In the genomic region with DNA sequence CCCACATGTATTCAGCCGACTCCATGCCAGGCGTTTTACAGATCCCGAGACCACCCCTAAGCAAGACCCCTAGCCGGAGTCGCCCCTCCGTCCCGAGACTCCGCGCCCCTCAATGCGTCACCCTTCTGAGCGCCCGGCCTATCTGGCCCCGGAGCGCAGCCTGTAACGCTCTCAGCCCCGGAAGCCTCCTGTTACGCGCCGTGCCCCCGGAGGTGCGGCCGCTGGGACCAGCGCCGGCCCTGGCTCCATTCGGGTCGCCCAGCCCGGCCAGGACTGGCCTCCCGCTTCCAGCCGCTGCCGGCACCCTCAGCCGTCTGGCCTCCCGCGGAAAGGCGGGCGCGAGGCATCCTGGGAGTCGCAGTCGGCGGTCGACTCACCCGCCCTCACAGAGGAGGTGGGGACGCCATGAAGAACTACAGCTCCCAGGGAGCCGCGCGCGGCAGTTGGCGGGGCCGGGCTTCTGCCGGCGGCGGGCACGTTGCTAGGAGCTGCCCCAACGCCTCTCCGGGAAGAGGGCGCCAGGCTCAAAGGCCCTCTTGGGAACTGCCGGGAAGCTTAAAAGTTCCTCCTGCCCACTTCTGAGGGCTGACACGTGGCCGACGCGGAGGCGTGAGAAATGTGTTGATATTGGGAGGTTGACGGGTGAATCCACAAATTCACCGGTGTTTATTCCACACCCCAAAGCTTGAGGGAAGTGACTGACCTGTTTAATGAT, we compare ENCODE assay signal across 8 cellular contexts. TPM values are rescaled to one million over a fixed set of nuclear protein-coding genes. Genes with fewer than 3 reads are reported as not detected.
DNase-seq lines count a peak whose midpoint lies in the region; ATAC-seq and TF ChIP-seq lines count a peak whose summit lies in the region.

A gene with protein sequence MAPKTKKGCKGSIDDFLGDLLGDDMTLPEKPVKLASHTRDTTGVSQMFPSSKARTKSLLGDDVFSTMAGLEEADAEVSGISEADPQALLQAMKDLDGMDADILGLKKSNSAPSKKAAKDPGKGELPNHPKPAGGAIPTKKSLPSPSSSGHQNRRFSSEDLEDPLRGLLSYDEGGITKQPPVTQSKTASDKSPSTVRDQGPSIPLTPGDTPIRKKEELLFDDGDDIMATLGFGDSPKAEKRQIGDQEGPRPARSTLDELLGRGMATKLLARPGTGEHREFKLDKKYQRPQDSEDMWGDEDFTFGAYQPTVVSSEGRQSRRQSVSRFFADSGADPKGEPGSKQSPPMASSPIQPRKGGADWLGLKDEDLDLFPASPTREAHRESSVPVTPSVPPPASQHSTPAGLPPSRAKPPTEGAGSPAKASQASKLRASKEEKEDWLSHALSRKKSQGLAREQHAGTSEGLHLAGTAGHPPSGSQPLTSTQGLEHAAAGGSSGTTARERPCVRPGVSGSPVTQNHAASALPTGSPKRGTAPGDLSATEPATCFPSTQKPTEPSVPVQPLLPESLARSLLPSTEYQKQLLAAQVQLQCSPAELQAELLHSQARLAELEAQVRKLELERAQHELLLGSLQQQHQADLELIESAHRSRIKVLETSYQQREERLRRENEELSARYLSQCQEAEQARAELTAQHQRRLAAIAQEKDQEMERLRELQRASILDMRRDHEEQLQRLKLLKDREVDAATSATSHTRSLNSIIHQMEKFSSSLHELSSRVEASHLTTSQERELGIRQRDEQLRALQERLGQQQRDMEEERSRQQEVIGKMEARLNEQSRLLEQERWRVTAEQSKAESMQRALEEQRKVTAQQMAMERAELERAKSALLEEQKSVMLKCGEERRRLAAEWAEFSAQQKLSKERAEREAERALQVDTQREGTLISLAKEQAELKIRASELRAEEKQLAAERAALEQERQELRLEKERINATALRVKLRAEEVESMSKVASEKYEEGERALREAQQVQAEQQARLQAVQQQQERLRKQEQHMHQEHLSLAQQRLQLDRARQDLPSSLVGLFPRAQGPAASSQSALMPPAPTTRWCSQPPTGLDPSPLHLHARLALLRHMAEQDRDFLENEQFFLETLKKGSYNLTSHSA (minus strand): TSS at position 316 of the 715 bp plus-strand sequence. CDS start 2,893 bp downstream, outside the sequence.

- H3K9me3 Mint-ChIP-seq in activated T-cell treated with anti-CD3 and anti-CD28 coated beads, Interleukin-2, amount 50 U/mL, for 24 hours: no peaks in the 10 kb centered on the region

- no peaks in the 10 kb centered on the region for H3K27me3 ChIP-seq in esophagus (ENCODE audit: control insufficient read depth in 1 of 2, insufficient read depth in 2 of 2, low read length in 2 of 2)
- no peaks in the 10 kb centered on the region for H3K27me3 ChIP-seq in mucosa of stomach (ENCODE audit: control insufficient read depth, insufficient read depth, low read length)

- H3K9me3 ChIP-seq in esophagus (ENCODE audit: control insufficient read depth in 2 of 2, insufficient read depth in 1 of 2, low read depth in 1 of 2, low read length in 1 of 2): no peaks in the 10 kb centered on the region
- no peaks in the 10 kb centered on the region for H3K9me3 ChIP-seq in mucosa of stomach (ENCODE audit: control insufficient read depth, low read length)

- peak within 1 kb of the TSS; percentile 94 for H3K4me3 Mint-ChIP-seq in activated T-cell treated with anti-CD3 and anti-CD28 coated beads, Interleukin-2, amount 50 U/mL, for 24 hours

- ATAC-seq in GM21717 (IDR thresholded peaks at IDR 0.05; ENCODE audit: unreplicated experiment): peak; percentile 84

- peak within 1 kb of the TSS; percentile 88 for H3K27ac Mint-ChIP-seq in activated T-cell treated with anti-CD3 and anti-CD28 coated beads, Interleukin-2, amount 50 U/mL, for 24 hours

- peaks cover 9% of the 10 kb centered on the region for H3K36me3 Mint-ChIP-seq in activated T-cell treated with anti-CD3 and anti-CD28 coated beads, Interleukin-2, amount 50 U/mL, for 24 hours (ENCODE audit: low read depth)

- H3K27ac ChIP-seq in esophagus (ENCODE audit: low read depth in 2 of 2, low read length in 1 of 2): peak within 1 kb of the TSS; percentile 77

- H3K9ac ChIP-seq in mucosa of stomach (ENCODE audit: low read length): peak within 1 kb of the TSS; percentile 79

- no peaks in the 10 kb centered on the region for H3K4me1 ChIP-seq in esophagus (ENCODE audit: control insufficient read depth in 2 of 2, insufficient read depth in 2 of 2, low read length in 1 of 2)
- H3K4me1 ChIP-seq in mucosa of stomach (ENCODE audit: control insufficient read depth, insufficient read depth, low read length): peaks cover 5% of the 10 kb centered on the region

- peaks cover 15% of the 10 kb centered on the region for H3K4me1 Mint-ChIP-seq in activated T-cell treated with anti-CD3 and anti-CD28 coated beads, Interleukin-2, amount 50 U/mL, for 24 hours (ENCODE audit: low read depth)

- no peaks in the 10 kb centered on the region for H3K36me3 ChIP-seq in esophagus (ENCODE audit: control insufficient read depth in 2 of 2, insufficient read depth in 2 of 2, low read length in 1 of 2)
- no peaks in the 10 kb centered on the region for H3K36me3 ChIP-seq in mucosa of stomach (ENCODE audit: control insufficient read depth, insufficient read depth, low read length)

- peak within 1 kb of the TSS; percentile 79 to 92 for H3K4me3 ChIP-seq in esophagus (ENCODE audit: low read depth in 1 of 2, low read length in 2 of 2)
- H3K4me3 ChIP-seq in mucosa of stomach (ENCODE audit: low read length): peak within 1 kb of the TSS; percentile 44

- H3K27me3 Mint-ChIP-seq in activated T-cell treated with anti-CD3 and anti-CD28 coated beads, Interleukin-2, amount 50 U/mL, for 24 hours: no peaks in the 10 kb centered on the region

- DNase-seq in DMS153 (lab: John Stamatoyannopoulos, UW) (peak; percentile 91), KG1 (lab: John Stamatoyannopoulos, UW) (peak; percentile 74)
- peak; percentile 90 for DNase-seq in activated T-cell treated with anti-CD3 and anti-CD28 coated beads, Interleukin-2, amount 50 U/mL, for 24 hours
- peak; percentile 93 for DNase-seq in stimulated activated CD8-positive, alpha-beta memory T cell treated with anti-CD3 and anti-CD28 coated beads, Interleukin-4, amount 100 ng/mL, for 48 hours

- 0 to 1% methylated on average over 63 of the region's 63 CpGs for WGBS in esophagus, 2 donors

TF ChIP-seq in PFSK-1, 5 proteins besides CTCF, POLR2A, EP300 and RAD21:
- TF ChIP-seq, protein P1, sequence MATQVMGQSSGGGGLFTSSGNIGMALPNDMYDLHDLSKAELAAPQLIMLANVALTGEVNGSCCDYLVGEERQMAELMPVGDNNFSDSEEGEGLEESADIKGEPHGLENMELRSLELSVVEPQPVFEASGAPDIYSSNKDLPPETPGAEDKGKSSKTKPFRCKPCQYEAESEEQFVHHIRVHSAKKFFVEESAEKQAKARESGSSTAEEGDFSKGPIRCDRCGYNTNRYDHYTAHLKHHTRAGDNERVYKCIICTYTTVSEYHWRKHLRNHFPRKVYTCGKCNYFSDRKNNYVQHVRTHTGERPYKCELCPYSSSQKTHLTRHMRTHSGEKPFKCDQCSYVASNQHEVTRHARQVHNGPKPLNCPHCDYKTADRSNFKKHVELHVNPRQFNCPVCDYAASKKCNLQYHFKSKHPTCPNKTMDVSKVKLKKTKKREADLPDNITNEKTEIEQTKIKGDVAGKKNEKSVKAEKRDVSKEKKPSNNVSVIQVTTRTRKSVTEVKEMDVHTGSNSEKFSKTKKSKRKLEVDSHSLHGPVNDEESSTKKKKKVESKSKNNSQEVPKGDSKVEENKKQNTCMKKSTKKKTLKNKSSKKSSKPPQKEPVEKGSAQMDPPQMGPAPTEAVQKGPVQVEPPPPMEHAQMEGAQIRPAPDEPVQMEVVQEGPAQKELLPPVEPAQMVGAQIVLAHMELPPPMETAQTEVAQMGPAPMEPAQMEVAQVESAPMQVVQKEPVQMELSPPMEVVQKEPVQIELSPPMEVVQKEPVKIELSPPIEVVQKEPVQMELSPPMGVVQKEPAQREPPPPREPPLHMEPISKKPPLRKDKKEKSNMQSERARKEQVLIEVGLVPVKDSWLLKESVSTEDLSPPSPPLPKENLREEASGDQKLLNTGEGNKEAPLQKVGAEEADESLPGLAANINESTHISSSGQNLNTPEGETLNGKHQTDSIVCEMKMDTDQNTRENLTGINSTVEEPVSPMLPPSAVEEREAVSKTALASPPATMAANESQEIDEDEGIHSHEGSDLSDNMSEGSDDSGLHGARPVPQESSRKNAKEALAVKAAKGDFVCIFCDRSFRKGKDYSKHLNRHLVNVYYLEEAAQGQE (IDR thresholded peaks at IDR 0.05; ENCODE audit: insufficient read depth in 1 of 2, low read depth in 2 of 2, low read length in 2 of 2): no peak
- TF ChIP-seq FOXP2 (optimal IDR thresholded peaks at IDR 0.05; ENCODE audit: borderline replicate concordance, extremely low read depth, extremely low read length, insufficient read depth): peak; percentile 96
- TF ChIP-seq POLR2AphosphoS5 (IDR thresholded peaks at IDR 0.05; ENCODE audit: low read depth, low read length): peak; percentile 88
- peak; percentile 65; the same call in 1 of the 2 replicates for TF ChIP-seq TAF1 (IDR thresholded peaks at IDR 0.05; ENCODE audit: borderline replicate concordance, insufficient read depth, low read length)
- peak; percentile 91; the same call in 1 of the 2 replicates for TF ChIP-seq SIN3A (IDR thresholded peaks at IDR 0.05; ENCODE audit: borderline replicate concordance, insufficient read depth, low read length)

RNA-seq across cellular contexts. Expression of the gene that starts here (rescaled TPM):
- polyA plus RNA-seq in PFSK-1 (2012; ENCODE audit: insufficient read length, low read depth): 10.0 TPM
- 10 to 100 TPM in 1 of 2 donors, 1 to 10 TPM in 1; 8.7 to 33.7 TPM for polyA plus RNA-seq in esophagus

Comparison
In these comparisons a context has a peak if more than half of its experiments do, and no peak if none do; other contexts are left out.
1. Peak in every context shown above with its lines: DNase-seq, ATAC-seq, H3K4me3 ChIP-seq and H3K27ac ChIP-seq.